ENCODE assay signal across 1 cellular context in the genomic region with DNA sequence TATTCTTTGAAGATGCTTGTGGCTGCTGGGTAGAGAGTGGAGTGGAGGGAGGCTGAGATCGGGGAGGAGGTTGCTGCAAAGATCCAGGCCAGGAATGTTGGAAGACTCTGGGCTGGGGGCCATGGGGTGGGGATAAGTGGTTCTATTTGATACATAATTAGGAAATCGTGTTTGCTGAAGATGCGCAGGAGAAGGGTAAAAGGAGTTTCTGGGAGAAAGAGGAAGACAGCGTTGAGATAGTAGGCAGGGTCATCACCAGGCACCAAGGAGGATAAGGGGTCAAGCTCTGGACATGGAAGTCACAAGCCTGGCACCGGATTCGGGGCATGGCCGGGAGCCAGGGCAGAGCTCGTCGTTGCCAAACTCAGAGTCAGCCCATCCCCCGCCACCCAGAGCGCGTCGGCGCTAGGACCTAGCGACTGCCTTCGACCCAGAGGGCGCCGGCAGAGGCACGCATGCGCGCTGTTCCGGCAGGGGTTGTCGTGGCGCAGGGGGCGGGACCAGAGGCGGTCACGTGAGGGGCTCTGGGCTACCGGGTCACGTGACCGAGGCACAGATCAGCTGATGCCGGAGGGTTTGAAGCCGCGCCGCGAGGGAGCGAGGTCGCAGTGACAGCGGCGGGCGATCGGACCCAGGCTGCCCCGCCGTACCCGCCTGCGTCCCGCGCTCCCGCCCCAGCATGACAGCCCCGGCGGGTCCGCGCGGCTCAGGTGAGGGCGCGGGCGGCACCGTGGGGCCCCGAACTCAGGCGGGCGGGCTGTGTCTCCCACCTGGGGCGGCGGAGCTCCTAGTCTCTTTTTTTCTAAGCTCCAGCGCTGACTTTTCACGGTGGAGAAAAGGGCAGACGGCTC.
TF ChIP-seq lines count a peak whose summit lies in the region.

A gene (plus strand): TSS at position 553 of the 851 bp plus-strand sequence. CDS start 127 bp downstream, at position 680.

TF ChIP-seq in WTC11, 78 proteins besides CTCF, POLR2A, EP300 and RAD21 (continued from another document and continues in another):
- TF ChIP-seq, protein P1, sequence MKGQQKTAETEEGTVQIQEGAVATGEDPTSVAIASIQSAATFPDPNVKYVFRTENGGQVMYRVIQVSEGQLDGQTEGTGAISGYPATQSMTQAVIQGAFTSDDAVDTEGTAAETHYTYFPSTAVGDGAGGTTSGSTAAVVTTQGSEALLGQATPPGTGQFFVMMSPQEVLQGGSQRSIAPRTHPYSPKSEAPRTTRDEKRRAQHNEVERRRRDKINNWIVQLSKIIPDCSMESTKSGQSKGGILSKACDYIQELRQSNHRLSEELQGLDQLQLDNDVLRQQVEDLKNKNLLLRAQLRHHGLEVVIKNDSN (CRISPR knock-in tag; IDR thresholded peaks at IDR 0.05) = peak; percentile 100
- TF ChIP-seq, protein P2, sequence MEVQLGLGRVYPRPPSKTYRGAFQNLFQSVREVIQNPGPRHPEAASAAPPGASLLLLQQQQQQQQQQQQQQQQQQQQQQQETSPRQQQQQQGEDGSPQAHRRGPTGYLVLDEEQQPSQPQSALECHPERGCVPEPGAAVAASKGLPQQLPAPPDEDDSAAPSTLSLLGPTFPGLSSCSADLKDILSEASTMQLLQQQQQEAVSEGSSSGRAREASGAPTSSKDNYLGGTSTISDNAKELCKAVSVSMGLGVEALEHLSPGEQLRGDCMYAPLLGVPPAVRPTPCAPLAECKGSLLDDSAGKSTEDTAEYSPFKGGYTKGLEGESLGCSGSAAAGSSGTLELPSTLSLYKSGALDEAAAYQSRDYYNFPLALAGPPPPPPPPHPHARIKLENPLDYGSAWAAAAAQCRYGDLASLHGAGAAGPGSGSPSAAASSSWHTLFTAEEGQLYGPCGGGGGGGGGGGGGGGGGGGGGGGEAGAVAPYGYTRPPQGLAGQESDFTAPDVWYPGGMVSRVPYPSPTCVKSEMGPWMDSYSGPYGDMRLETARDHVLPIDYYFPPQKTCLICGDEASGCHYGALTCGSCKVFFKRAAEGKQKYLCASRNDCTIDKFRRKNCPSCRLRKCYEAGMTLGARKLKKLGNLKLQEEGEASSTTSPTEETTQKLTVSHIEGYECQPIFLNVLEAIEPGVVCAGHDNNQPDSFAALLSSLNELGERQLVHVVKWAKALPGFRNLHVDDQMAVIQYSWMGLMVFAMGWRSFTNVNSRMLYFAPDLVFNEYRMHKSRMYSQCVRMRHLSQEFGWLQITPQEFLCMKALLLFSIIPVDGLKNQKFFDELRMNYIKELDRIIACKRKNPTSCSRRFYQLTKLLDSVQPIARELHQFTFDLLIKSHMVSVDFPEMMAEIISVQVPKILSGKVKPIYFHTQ (CRISPR knock-in tag; IDR thresholded peaks at IDR 0.05) = no peak
- TF ChIP-seq MYBL2 (CRISPR knock-in tag; IDR thresholded peaks at IDR 0.05) (no peak), ETV6 (CRISPR knock-in tag; IDR thresholded peaks at IDR 0.05) (peak; percentile 69), GTF2I (CRISPR knock-in tag; conservative IDR thresholded peaks at IDR 0.05) (no peak), FOXP1 (CRISPR knock-in tag; IDR thresholded peaks at IDR 0.05; ENCODE audit: borderline replicate concordance) (peak; percentile 72), KAT7 (CRISPR knock-in tag; IDR thresholded peaks at IDR 0.05; ENCODE audit: borderline replicate concordance) (no peak), SP1 (CRISPR knock-in tag; conservative IDR thresholded peaks at IDR 0.05) (peak; percentile 100), ZNF671 (CRISPR knock-in tag; IDR thresholded peaks at IDR 0.05) (no peak), ZNF121 (CRISPR knock-in tag; IDR thresholded peaks at IDR 0.05) (no peak), NR1H2 (CRISPR knock-in tag; IDR thresholded peaks at IDR 0.05) (no peak), ZNF317 (CRISPR knock-in tag; IDR thresholded peaks at IDR 0.05; ENCODE audit: borderline replicate concordance, low read depth) (no peak)
- TF ChIP-seq, protein P3, sequence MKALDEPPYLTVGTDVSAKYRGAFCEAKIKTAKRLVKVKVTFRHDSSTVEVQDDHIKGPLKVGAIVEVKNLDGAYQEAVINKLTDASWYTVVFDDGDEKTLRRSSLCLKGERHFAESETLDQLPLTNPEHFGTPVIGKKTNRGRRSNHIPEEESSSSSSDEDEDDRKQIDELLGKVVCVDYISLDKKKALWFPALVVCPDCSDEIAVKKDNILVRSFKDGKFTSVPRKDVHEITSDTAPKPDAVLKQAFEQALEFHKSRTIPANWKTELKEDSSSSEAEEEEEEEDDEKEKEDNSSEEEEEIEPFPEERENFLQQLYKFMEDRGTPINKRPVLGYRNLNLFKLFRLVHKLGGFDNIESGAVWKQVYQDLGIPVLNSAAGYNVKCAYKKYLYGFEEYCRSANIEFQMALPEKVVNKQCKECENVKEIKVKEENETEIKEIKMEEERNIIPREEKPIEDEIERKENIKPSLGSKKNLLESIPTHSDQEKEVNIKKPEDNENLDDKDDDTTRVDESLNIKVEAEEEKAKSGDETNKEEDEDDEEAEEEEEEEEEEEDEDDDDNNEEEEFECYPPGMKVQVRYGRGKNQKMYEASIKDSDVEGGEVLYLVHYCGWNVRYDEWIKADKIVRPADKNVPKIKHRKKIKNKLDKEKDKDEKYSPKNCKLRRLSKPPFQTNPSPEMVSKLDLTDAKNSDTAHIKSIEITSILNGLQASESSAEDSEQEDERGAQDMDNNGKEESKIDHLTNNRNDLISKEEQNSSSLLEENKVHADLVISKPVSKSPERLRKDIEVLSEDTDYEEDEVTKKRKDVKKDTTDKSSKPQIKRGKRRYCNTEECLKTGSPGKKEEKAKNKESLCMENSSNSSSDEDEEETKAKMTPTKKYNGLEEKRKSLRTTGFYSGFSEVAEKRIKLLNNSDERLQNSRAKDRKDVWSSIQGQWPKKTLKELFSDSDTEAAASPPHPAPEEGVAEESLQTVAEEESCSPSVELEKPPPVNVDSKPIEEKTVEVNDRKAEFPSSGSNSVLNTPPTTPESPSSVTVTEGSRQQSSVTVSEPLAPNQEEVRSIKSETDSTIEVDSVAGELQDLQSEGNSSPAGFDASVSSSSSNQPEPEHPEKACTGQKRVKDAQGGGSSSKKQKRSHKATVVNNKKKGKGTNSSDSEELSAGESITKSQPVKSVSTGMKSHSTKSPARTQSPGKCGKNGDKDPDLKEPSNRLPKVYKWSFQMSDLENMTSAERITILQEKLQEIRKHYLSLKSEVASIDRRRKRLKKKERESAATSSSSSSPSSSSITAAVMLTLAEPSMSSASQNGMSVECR (CRISPR knock-in tag; IDR thresholded peaks at IDR 0.05; ENCODE audit: borderline replicate concordance) = peak; percentile 94; the same call in 1 of the 2 replicates
- TF ChIP-seq, protein P4, sequence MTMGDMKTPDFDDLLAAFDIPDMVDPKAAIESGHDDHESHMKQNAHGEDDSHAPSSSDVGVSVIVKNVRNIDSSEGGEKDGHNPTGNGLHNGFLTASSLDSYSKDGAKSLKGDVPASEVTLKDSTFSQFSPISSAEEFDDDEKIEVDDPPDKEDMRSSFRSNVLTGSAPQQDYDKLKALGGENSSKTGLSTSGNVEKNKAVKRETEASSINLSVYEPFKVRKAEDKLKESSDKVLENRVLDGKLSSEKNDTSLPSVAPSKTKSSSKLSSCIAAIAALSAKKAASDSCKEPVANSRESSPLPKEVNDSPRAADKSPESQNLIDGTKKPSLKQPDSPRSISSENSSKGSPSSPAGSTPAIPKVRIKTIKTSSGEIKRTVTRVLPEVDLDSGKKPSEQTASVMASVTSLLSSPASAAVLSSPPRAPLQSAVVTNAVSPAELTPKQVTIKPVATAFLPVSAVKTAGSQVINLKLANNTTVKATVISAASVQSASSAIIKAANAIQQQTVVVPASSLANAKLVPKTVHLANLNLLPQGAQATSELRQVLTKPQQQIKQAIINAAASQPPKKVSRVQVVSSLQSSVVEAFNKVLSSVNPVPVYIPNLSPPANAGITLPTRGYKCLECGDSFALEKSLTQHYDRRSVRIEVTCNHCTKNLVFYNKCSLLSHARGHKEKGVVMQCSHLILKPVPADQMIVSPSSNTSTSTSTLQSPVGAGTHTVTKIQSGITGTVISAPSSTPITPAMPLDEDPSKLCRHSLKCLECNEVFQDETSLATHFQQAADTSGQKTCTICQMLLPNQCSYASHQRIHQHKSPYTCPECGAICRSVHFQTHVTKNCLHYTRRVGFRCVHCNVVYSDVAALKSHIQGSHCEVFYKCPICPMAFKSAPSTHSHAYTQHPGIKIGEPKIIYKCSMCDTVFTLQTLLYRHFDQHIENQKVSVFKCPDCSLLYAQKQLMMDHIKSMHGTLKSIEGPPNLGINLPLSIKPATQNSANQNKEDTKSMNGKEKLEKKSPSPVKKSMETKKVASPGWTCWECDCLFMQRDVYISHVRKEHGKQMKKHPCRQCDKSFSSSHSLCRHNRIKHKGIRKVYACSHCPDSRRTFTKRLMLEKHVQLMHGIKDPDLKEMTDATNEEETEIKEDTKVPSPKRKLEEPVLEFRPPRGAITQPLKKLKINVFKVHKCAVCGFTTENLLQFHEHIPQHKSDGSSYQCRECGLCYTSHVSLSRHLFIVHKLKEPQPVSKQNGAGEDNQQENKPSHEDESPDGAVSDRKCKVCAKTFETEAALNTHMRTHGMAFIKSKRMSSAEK (CRISPR knock-in tag; IDR thresholded peaks at IDR 0.05; ENCODE audit: borderline replicate concordance) = no peak
- TF ChIP-seq, protein P5, sequence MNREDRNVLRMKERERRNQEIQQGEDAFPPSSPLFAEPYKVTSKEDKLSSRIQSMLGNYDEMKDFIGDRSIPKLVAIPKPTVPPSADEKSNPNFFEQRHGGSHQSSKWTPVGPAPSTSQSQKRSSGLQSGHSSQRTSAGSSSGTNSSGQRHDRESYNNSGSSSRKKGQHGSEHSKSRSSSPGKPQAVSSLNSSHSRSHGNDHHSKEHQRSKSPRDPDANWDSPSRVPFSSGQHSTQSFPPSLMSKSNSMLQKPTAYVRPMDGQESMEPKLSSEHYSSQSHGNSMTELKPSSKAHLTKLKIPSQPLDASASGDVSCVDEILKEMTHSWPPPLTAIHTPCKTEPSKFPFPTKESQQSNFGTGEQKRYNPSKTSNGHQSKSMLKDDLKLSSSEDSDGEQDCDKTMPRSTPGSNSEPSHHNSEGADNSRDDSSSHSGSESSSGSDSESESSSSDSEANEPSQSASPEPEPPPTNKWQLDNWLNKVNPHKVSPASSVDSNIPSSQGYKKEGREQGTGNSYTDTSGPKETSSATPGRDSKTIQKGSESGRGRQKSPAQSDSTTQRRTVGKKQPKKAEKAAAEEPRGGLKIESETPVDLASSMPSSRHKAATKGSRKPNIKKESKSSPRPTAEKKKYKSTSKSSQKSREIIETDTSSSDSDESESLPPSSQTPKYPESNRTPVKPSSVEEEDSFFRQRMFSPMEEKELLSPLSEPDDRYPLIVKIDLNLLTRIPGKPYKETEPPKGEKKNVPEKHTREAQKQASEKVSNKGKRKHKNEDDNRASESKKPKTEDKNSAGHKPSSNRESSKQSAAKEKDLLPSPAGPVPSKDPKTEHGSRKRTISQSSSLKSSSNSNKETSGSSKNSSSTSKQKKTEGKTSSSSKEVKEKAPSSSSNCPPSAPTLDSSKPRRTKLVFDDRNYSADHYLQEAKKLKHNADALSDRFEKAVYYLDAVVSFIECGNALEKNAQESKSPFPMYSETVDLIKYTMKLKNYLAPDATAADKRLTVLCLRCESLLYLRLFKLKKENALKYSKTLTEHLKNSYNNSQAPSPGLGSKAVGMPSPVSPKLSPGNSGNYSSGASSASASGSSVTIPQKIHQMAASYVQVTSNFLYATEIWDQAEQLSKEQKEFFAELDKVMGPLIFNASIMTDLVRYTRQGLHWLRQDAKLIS (CRISPR knock-in tag; IDR thresholded peaks at IDR 0.05; ENCODE audit: borderline replicate concordance) = no peak
- TF ChIP-seq, protein P6, sequence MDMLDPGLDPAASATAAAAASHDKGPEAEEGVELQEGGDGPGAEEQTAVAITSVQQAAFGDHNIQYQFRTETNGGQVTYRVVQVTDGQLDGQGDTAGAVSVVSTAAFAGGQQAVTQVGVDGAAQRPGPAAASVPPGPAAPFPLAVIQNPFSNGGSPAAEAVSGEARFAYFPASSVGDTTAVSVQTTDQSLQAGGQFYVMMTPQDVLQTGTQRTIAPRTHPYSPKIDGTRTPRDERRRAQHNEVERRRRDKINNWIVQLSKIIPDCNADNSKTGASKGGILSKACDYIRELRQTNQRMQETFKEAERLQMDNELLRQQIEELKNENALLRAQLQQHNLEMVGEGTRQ (CRISPR knock-in tag; IDR thresholded peaks at IDR 0.05) = peak; percentile 100
- TF ChIP-seq, protein P7, sequence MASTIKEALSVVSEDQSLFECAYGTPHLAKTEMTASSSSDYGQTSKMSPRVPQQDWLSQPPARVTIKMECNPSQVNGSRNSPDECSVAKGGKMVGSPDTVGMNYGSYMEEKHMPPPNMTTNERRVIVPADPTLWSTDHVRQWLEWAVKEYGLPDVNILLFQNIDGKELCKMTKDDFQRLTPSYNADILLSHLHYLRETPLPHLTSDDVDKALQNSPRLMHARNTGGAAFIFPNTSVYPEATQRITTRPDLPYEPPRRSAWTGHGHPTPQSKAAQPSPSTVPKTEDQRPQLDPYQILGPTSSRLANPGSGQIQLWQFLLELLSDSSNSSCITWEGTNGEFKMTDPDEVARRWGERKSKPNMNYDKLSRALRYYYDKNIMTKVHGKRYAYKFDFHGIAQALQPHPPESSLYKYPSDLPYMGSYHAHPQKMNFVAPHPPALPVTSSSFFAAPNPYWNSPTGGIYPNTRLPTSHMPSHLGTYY (CRISPR knock-in tag; IDR thresholded peaks at IDR 0.05) = no peak
- TF ChIP-seq, protein P8, sequence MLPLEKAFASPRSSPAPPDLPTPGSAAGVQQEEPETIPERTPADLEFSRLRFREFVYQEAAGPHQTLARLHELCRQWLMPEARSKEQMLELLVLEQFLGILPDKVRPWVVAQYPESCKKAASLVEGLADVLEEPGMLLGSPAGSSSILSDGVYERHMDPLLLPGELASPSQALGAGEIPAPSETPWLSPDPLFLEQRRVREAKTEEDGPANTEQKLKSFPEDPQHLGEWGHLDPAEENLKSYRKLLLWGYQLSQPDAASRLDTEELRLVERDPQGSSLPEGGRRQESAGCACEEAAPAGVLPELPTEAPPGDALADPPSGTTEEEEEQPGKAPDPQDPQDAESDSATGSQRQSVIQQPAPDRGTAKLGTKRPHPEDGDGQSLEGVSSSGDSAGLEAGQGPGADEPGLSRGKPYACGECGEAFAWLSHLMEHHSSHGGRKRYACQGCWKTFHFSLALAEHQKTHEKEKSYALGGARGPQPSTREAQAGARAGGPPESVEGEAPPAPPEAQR (CRISPR knock-in tag; IDR thresholded peaks at IDR 0.05) = no peak
- TF ChIP-seq, protein P9, sequence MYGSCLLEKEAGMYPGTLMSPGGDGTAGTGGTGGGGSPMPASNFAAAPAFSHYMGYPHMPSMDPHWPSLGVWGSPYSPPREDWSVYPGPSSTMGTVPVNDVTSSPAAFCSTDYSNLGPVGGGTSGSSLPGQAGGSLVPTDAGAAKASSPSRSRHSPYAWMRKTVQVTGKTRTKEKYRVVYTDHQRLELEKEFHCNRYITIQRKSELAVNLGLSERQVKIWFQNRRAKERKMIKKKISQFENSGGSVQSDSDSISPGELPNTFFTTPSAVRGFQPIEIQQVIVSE (CRISPR knock-in tag; IDR thresholded peaks at IDR 0.05; ENCODE audit: borderline replicate concordance) = no peak
- TF ChIP-seq, protein P10, sequence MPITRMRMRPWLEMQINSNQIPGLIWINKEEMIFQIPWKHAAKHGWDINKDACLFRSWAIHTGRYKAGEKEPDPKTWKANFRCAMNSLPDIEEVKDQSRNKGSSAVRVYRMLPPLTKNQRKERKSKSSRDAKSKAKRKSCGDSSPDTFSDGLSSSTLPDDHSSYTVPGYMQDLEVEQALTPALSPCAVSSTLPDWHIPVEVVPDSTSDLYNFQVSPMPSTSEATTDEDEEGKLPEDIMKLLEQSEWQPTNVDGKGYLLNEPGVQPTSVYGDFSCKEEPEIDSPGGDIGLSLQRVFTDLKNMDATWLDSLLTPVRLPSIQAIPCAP (CRISPR knock-in tag; IDR thresholded peaks at IDR 0.05) = no peak
- TF ChIP-seq, protein P11, sequence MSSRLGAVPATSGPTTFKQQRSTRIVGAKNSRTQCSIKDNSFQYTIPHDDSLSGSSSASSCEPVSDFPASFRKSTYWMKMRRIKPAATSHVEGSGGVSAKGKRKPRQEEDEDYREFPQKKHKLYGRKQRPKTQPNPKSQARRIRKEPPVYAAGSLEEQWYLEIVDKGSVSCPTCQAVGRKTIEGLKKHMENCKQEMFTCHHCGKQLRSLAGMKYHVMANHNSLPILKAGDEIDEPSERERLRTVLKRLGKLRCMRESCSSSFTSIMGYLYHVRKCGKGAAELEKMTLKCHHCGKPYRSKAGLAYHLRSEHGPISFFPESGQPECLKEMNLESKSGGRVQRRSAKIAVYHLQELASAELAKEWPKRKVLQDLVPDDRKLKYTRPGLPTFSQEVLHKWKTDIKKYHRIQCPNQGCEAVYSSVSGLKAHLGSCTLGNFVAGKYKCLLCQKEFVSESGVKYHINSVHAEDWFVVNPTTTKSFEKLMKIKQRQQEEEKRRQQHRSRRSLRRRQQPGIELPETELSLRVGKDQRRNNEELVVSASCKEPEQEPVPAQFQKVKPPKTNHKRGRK (CRISPR knock-in tag; IDR thresholded peaks at IDR 0.05; ENCODE audit: borderline replicate concordance) = no peak
